ENCODE assay signal across 10 cellular contexts in genomic region chr18:25517881-25518715, GRCh38.
DNase-seq lines count a peak whose midpoint lies in the region; ATAC-seq lines count a peak whose summit lies in the region.
"Had no signal": no experiment of that assay in that cellular context is flagged by ENCODE, and none has a peak within 500 bp of the region (broad histone marks: within the 10 kb centered on the region; RNA-seq: fewer than 3 reads in every experiment).

No MANE protein-coding gene starts in this region.

- peak; percentile 33 for DNase-seq in NCI-H748 (lab: John Stamatoyannopoulos, UW; ENCODE audit: unreplicated experiment)
- DNase-seq in NCI-H748 treated with DMSO at 0.1 percent for 48 hours (lab: John Stamatoyannopoulos, UW) = no peak
- peak; percentile 33 for DNase-seq in HT1080 (ENCODE audit: low read depth)
- DNase-seq in pulmonary artery endothelial cell (ENCODE audit: low read depth, low spot score) = peak; percentile 90
- DNase-seq in NCI-H345 (lab: John Stamatoyannopoulos, UW) = no peak
- no peak for DNase-seq in NCI-H345 treated with DMSO at 0.1 percent for 48 hours (lab: John Stamatoyannopoulos, UW; ENCODE audit: unreplicated experiment)
- DNase-seq in HuH-7 (ENCODE audit: low spot score) = no peak
- DNase-seq: 8988T, activated gamma-delta T cell treated with Interleukin-2 at 50 U/mL for 16 hours had no signal

- ATAC-seq in HG02840 (IDR thresholded peaks at IDR 0.05; ENCODE audit: low FRiP score, unreplicated experiment) = peak; percentile 29

Comparison
In these comparisons a context has a peak if more than half of its experiments do, and no peak if none do; other contexts are left out.
1. DNase-seq: peak in NCI-H748 (single experiment), HT1080 (single experiment) and pulmonary artery endothelial cell (single experiment); none in NCI-H748 treated with DMSO at 0.1 percent for 48 hours (single experiment), NCI-H345 (single experiment), NCI-H345 treated with DMSO at 0.1 percent for 48 hours (single experiment) and HuH-7 (single experiment).